In genomic region chr7:16989883-16990413, GRCh38 we compare ENCODE assay signal across 8 cellular contexts.
DNase-seq lines count a peak whose midpoint lies in the region; ATAC-seq and TF ChIP-seq lines count a peak whose summit lies in the region.

No MANE protein-coding gene starts in this region.

- intact Hi-C loops in mammary epithelial cell (cut with micrococcal nuclease): loop anchor here (2.0 to 10.0 kb wide), 2 partner anchors 41 to 105 kb away; no protein-coding TSS in a partner anchor

- peak; percentile 85 for DNase-seq in AG10803 (ENCODE audit: low read depth)
- peak; percentile 66 for DNase-seq in NCI-H2029 treated with DMSO at 0.1 percent for 48 hours (lab: John Stamatoyannopoulos, UW)
- peak; percentile 94 for DNase-seq in mammary epithelial cell
- DNase-seq in NCI-H2107 treated with DMSO at 0.1 percent for 48 hours (lab: John Stamatoyannopoulos, UW; ENCODE audit: unreplicated experiment): no peak

- H2AFZ ChIP-seq in mammary epithelial cell (ENCODE audit: low read depth, low read length): peak overlapping the region; percentile 81

- H3K36me3 ChIP-seq in mammary epithelial cell (ENCODE audit: insufficient read depth, low read length) (no peaks in the 10 kb centered on the region), liver (ENCODE audit: control insufficient read depth in 4 of 4, insufficient read depth in 3 of 4, low read depth in 1 of 4, low read length in 3 of 4) (no peaks in the 10 kb centered on the region), urinary bladder (ENCODE audit: insufficient read depth) (no peaks in the 10 kb centered on the region)

- H3K4me3 ChIP-seq in AG10803 (ENCODE audit: low read length) (peak overlapping the region; percentile 56), mammary epithelial cell (replicated peaks in 1 of 3; ENCODE audit: insufficient read depth in 1 of 3, low read depth in 2 of 3, low read length in 3 of 3) (peak overlapping the region; percentile 13 to 56 (median 47)), liver (ENCODE audit: low read depth in 1 of 3, low read length in 3 of 3) (peak overlapping the region in 2 of 3 donors; percentile 14 to 48), urinary bladder (ENCODE audit: low read depth, low read length) (peak overlapping the region; percentile 28)

- H3K27ac ChIP-seq in mammary epithelial cell (ENCODE audit: insufficient read depth, low read depth, low read length) (peak overlapping the region; percentile 46), liver (ENCODE audit: low read depth in 1 of 2, low read length in 2 of 2) (peak overlapping the region; percentile 10 to 18), urinary bladder (ENCODE audit: low read depth) (peak overlapping the region; percentile 72)

- no TSS peak for BruUV-seq in mammary epithelial cell (replicated peaks; lab: Mats Ljungman, UMichigan)

- 3% methylated on average over 7 of the region's 7 CpGs for WGBS in mammary epithelial cell (ENCODE audit: low coverage, missing lambda C conversion rate)
- 15% methylated on average over 7 of the region's 7 CpGs for WGBS in liver
- WGBS in urinary bladder: 15% methylated on average over 7 of the region's 7 CpGs

- H3K79me2 ChIP-seq in mammary epithelial cell (ENCODE audit: insufficient read depth, low read length): no peaks in the 10 kb centered on the region

- H3K27me3 ChIP-seq in mammary epithelial cell (ENCODE audit: insufficient read depth, low read length) (no peaks in the 10 kb centered on the region), liver (ENCODE audit: control insufficient read depth in 4 of 4, insufficient read depth in 4 of 4, low read length in 3 of 4) (no peaks in the 10 kb centered on the region)

- in situ Hi-C loops in mammary epithelial cell (cut with MboI; ENCODE audit: low sequenced_read_pairs in 2 of 2): loop anchor here (5.0 to 25.0 kb wide), 4 partner anchors 312 to 675 kb away; no protein-coding TSS in a partner anchor

- H3K9ac ChIP-seq in mammary epithelial cell (ENCODE audit: insufficient read depth, low read length) (peak overlapping the region; percentile 56), liver (ENCODE audit: low read depth in 1 of 2, low read length in 2 of 2) (peak overlapping the region in 1 of 2 donors; percentile 68)

- TF ChIP-seq CTCF in AG10803 (conservative IDR thresholded peaks at IDR 0.05; ENCODE audit: low read length) (no peak), mammary epithelial cell (conservative IDR thresholded peaks at IDR 0.05 in 1 of 2, IDR thresholded peaks at IDR 0.05 in 1 of 2; ENCODE audit: extremely low read depth in 1 of 2, insufficient read depth in 1 of 2, low read depth in 1 of 2, low read length in 2 of 2) (no peak), liver (IDR thresholded peaks at IDR 0.05; ENCODE audit: low read depth, low read length, missing input control) (no peak)

- H3K9me3 ChIP-seq in mammary epithelial cell (replicated peaks; ENCODE audit: insufficient read depth, low read length) (no peaks in the 10 kb centered on the region), liver (ENCODE audit: control insufficient read depth in 4 of 4, low read length in 3 of 4) (no peaks in the 10 kb centered on the region)

- H3K4me2 ChIP-seq in mammary epithelial cell (ENCODE audit: insufficient read depth, low read depth, low read length): peak overlapping the region; percentile 86

- peak; percentile 63 to 73 for TF ChIP-seq RAD21 in liver (IDR thresholded peaks at IDR 0.05)

- H4K20me1 ChIP-seq in mammary epithelial cell (ENCODE audit: insufficient read depth, low read length): no peaks in the 10 kb centered on the region

- H3K4me1 ChIP-seq in mammary epithelial cell (ENCODE audit: insufficient read depth, low read length): peaks cover 16% of the 10 kb centered on the region
- H3K4me1 ChIP-seq in liver (ENCODE audit: control insufficient read depth in 4 of 4, insufficient read depth in 4 of 4, low read length in 3 of 4): peaks cover 5 to 18% (median 13%) of the 10 kb centered on the region in 4 donors
- H3K4me1 ChIP-seq in urinary bladder (ENCODE audit: insufficient read depth): peaks cover 2% of the 10 kb centered on the region

- dilution Hi-C loops in mammary epithelial cell (cut with HindIII; ENCODE audit: low sequenced_read_pairs): loop anchor here (5.0 kb wide), 2 partner anchors 33 to 47 kb away; no protein-coding TSS in a partner anchor

- CTCF ChIA-PET in mammary epithelial cell (lab: Charles Lee; ENCODE audit: low non-redundant PET): no interaction called here

- ATAC-seq in GM19328 (IDR thresholded peaks at IDR 0.05; ENCODE audit: unreplicated experiment): no peak
- no peak for ATAC-seq in HG02798 (IDR thresholded peaks at IDR 0.05; ENCODE audit: poor library complexity, unreplicated experiment)

TF ChIP-seq in liver, 16 proteins besides CTCF, POLR2A, EP300 and RAD21:
- TF ChIP-seq TAF1 (conservative IDR thresholded peaks at IDR 0.05): peak; percentile 50
- peak in 1 of 2 donors; percentile 45 for TF ChIP-seq EGR1 (IDR thresholded peaks at IDR 0.05; ENCODE audit: low read depth in 2 of 2)
- peak; percentile 98 for TF ChIP-seq FOXA2 (IDR thresholded peaks at IDR 0.05)
- peak; percentile 90 for TF ChIP-seq REST (IDR thresholded peaks at IDR 0.05)
- TF ChIP-seq MAX (IDR thresholded peaks at IDR 0.05): peak; percentile 82
- peak; percentile 75 for TF ChIP-seq HNF4G (IDR thresholded peaks at IDR 0.05)
- peak; percentile 94 for TF ChIP-seq FOXA1 (IDR thresholded peaks at IDR 0.05)
- peak in 1 of 2 donors; percentile 54 for TF ChIP-seq GABPA (IDR thresholded peaks at IDR 0.05 in 1 of 2, conservative IDR thresholded peaks at IDR 0.05 in 1 of 2)
- peak; percentile 83 for TF ChIP-seq ZBTB33 (IDR thresholded peaks at IDR 0.05)
- peak; percentile 78 for TF ChIP-seq SP1 (IDR thresholded peaks at IDR 0.05)
- peak; percentile 90 to 94 for TF ChIP-seq RXRA (IDR thresholded peaks at IDR 0.05)
- TF ChIP-seq JUND (IDR thresholded peaks at IDR 0.05): peak; percentile 91 to 92
- peak; percentile 91 for TF ChIP-seq HNF4A (conservative IDR thresholded peaks at IDR 0.05)
- TF ChIP-seq NR2F2 (IDR thresholded peaks at IDR 0.05): peak; percentile 52
- TF ChIP-seq, protein P1, sequence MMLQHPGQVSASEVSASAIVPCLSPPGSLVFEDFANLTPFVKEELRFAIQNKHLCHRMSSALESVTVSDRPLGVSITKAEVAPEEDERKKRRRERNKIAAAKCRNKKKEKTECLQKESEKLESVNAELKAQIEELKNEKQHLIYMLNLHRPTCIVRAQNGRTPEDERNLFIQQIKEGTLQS (IDR thresholded peaks at IDR 0.05): peak; percentile 45
- peak; percentile 89 for TF ChIP-seq YY1 (IDR thresholded peaks at IDR 0.05)

Comparison
In these comparisons a context has a peak if more than half of its experiments do, and no peak if none do; other contexts are left out.
1. H3K27ac ChIP-seq: peak in every context shown above with its lines; median percentile 72 in urinary bladder; 46 in mammary epithelial cell; 14 in liver.